9 cellular contexts compared by ENCODE assay signal in genomic region chr12:120225200-120225558, GRCh38. TPM values are rescaled to one million over a fixed set of nuclear protein-coding genes. Genes with fewer than 3 reads are reported as not detected.
DNase-seq lines count a peak whose midpoint lies in the region; ATAC-seq and TF ChIP-seq lines count a peak whose summit lies in the region.
"Had no signal": no experiment of that assay in that cellular context is flagged by ENCODE, and none has a peak within 500 bp of the region (broad histone marks: within the 10 kb centered on the region; RNA-seq: fewer than 3 reads in every experiment).

No MANE protein-coding gene starts in this region.

- H3K27me3 Mint-ChIP-seq in activated naive CD4-positive, alpha-beta T cell treated with anti-CD3 and anti-CD28 coated beads for 36 hours (ENCODE audit: low read depth), result no peaks in the 10 kb centered on the region
- no peaks in the 10 kb centered on the region for H3K27me3 Mint-ChIP-seq in activated naive CD8-positive, alpha-beta T cell treated with anti-CD3 and anti-CD28 coated beads, Interleukin-2, amount 50 U/mL, for 24 hours

- peak overlapping the region; percentile 38 to 93 for H3K27ac ChIP-seq in lung (ENCODE audit: low read depth in 1 of 2, low read length in 1 of 2)
- H3K27ac ChIP-seq in tibial artery, result peak overlapping the region; percentile 8 to 61

- CTCF ChIA-PET in activated naive CD4-positive, alpha-beta T cell treated with anti-CD3 and anti-CD28 coated beads for 36 hours (lab: Charles Lee), result interaction anchor here (0.6 to 10.8 kb wide), 6 partner anchors 11 to 36 kb away, joined by 3 to 637 read pairs (median 76); partner anchors contain the start of genes PXN and RPLP0

- H3K27me3 ChIP-seq in lung (ENCODE audit: control insufficient read depth, insufficient read depth) (no peaks in the 10 kb centered on the region), tibial artery (no peaks in the 10 kb centered on the region)

- peaks cover 56% of the 10 kb centered on the region for H3K4me1 Mint-ChIP-seq in activated naive CD4-positive, alpha-beta T cell treated with anti-CD3 and anti-CD28 coated beads for 36 hours (ENCODE audit: low read depth)
- peaks cover 51% of the 10 kb centered on the region for H3K4me1 Mint-ChIP-seq in activated naive CD8-positive, alpha-beta T cell treated with anti-CD3 and anti-CD28 coated beads, Interleukin-2, amount 50 U/mL, for 24 hours

- H3K36me3 ChIP-seq in lung (ENCODE audit: control insufficient read depth in 2 of 2, insufficient read depth in 2 of 2, low read length in 2 of 2), result peaks cover 7 to 39% of the 10 kb centered on the region in 2 donors
- H3K36me3 ChIP-seq in tibial artery, result peaks cover 38 to 51% (median 41%) of the 10 kb centered on the region in 3 donors

- H3K4me3 ChIP-seq in lung, result peak overlapping the region; percentile 13
- H3K4me3 ChIP-seq in tibial artery, result peak overlapping the region in 1 of 2 donors; percentile 7

- 33 to 37% methylated on average over 9 of the region's 9 CpGs for WGBS in lung, 2 donors

- peaks cover 9 to 25% of the 10 kb centered on the region in 2 donors for H3K4me1 ChIP-seq in lung (ENCODE audit: control insufficient read depth in 2 of 2, insufficient read depth in 2 of 2, low read length in 2 of 2)
- peaks cover 18 to 50% (median 41%) of the 10 kb centered on the region in 4 donors for H3K4me1 ChIP-seq in tibial artery

- DNase-seq in activated naive CD4-positive, alpha-beta T cell treated with anti-CD3 and anti-CD28 coated beads for 36 hours, result no peak
- DNase-seq in activated naive CD4-positive, alpha-beta T cell treated with Interleukin-2 at 50 U/mL for 16 hours, result no peak
- no peak for DNase-seq in activated naive CD8-positive, alpha-beta T cell treated with anti-CD3 and anti-CD28 coated beads, Interleukin-2, amount 50 U/mL, for 24 hours
- DNase-seq in lung (ENCODE audit: low spot score) (no peak), tibial artery (no peak), SK-N-DZ (ENCODE audit: low spot score) (no peak), mesenteric fat pad (ENCODE audit: low spot score) (no peak), COLO668 (lab: John Stamatoyannopoulos, UW; ENCODE audit: unreplicated experiment) (no peak)
- DNase-seq: central memory CD4-positive, alpha-beta T cell had no signal

- no peaks in the 10 kb centered on the region for H3K9me3 Mint-ChIP-seq in activated naive CD4-positive, alpha-beta T cell treated with anti-CD3 and anti-CD28 coated beads for 36 hours
- H3K9me3 Mint-ChIP-seq in activated naive CD8-positive, alpha-beta T cell treated with anti-CD3 and anti-CD28 coated beads, Interleukin-2, amount 50 U/mL, for 24 hours, result no peaks in the 10 kb centered on the region

- peak overlapping the region; percentile 61 for H3K4me3 Mint-ChIP-seq in activated naive CD4-positive, alpha-beta T cell treated with anti-CD3 and anti-CD28 coated beads for 36 hours
- peak overlapping the region; percentile 7 for H3K4me3 Mint-ChIP-seq in activated naive CD8-positive, alpha-beta T cell treated with anti-CD3 and anti-CD28 coated beads, Interleukin-2, amount 50 U/mL, for 24 hours

- H3K27ac Mint-ChIP-seq in activated naive CD4-positive, alpha-beta T cell treated with anti-CD3 and anti-CD28 coated beads for 36 hours, result peak overlapping the region; percentile 89
- H3K27ac Mint-ChIP-seq in activated naive CD8-positive, alpha-beta T cell treated with anti-CD3 and anti-CD28 coated beads, Interleukin-2, amount 50 U/mL, for 24 hours, result peak overlapping the region; percentile 57

- TF ChIP-seq CTCF in lung (IDR thresholded peaks at IDR 0.05; ENCODE audit: control extremely low read depth, extremely low read depth), result no peak
- no peak for TF ChIP-seq CTCF in tibial artery (IDR thresholded peaks at IDR 0.05)

- H3K9me3 ChIP-seq in lung (ENCODE audit: control insufficient read depth in 2 of 2, insufficient read depth in 1 of 2, low read length in 1 of 2), result no peaks in the 10 kb centered on the region
- H3K9me3 ChIP-seq in tibial artery, result no peaks in the 10 kb centered on the region

- H3K36me3 Mint-ChIP-seq in activated naive CD4-positive, alpha-beta T cell treated with anti-CD3 and anti-CD28 coated beads for 36 hours (ENCODE audit: low read depth), result peaks cover 16% of the 10 kb centered on the region
- no peaks in the 10 kb centered on the region for H3K36me3 Mint-ChIP-seq in activated naive CD8-positive, alpha-beta T cell treated with anti-CD3 and anti-CD28 coated beads, Interleukin-2, amount 50 U/mL, for 24 hours (ENCODE audit: low read depth)

- intact Hi-C loops in activated naive CD4-positive, alpha-beta T cell treated with anti-CD3 and anti-CD28 coated beads for 36 hours (cut with micrococcal nuclease), result loop anchor here (10.0 kb wide), 1 partner anchor 210 kb away; the partner anchor contains the start of gene COX6A1
- intact Hi-C loops in tibial artery (cut with DNase I; ENCODE audit: low total_unique reads), result no loop called here

- no peak for ATAC-seq in activated naive CD8-positive, alpha-beta T cell treated with anti-CD3 and anti-CD28 coated beads, Interleukin-2, amount 50 U/mL, for 24 hours
- no peak for ATAC-seq in lung (ENCODE audit: insufficient read depth, low FRiP score)

RNA-seq across cellular contexts. Expression of gene RPLP0, which starts 24.3 kb away (rescaled TPM):
- 1,000 to 10,000 TPM; 5,065 to 5,278 TPM for total RNA-seq in activated naive CD4-positive, alpha-beta T cell treated with anti-CD3 and anti-CD28 coated beads for 36 hours
- total RNA-seq in lung (1,000 to 10,000 TPM; 1,492 to 1,979 TPM), mesenteric fat pad (1,415 TPM)
- 1,000 to 10,000 TPM; 2,934 to 3,190 TPM for polyA plus RNA-seq in lung
- polyA plus RNA-seq in SK-N-DZ (2014; cell fraction: cytosol; rRNA removed), result 4,714 and 5,742 TPM in 2 replicates
- polyA plus RNA-seq in SK-N-DZ (2014; cell fraction: nucleus; rRNA removed), result 2,778 and 4,188 TPM in 2 replicates

RNA-seq across cellular contexts. Expression of gene GCN1, which starts 30.7 kb away (rescaled TPM):
- 100 to 1,000 TPM; 122 to 128 TPM for total RNA-seq in activated naive CD4-positive, alpha-beta T cell treated with anti-CD3 and anti-CD28 coated beads for 36 hours
- total RNA-seq in lung (10 to 100 TPM; 76.4 to 93.6 TPM), mesenteric fat pad (97.0 TPM)
- polyA plus RNA-seq in lung, result 10 to 100 TPM; 19.3 to 29.7 TPM
- polyA plus RNA-seq in SK-N-DZ (2014; cell fraction: cytosol; rRNA removed), result 37.5 and 41.9 TPM in 2 replicates
- polyA plus RNA-seq in SK-N-DZ (2014; cell fraction: nucleus; rRNA removed), result 126 and 306 TPM in 2 replicates

RNA-seq across cellular contexts. Expression of gene PXN, which starts 40.4 kb away (rescaled TPM):
- total RNA-seq in activated naive CD4-positive, alpha-beta T cell treated with anti-CD3 and anti-CD28 coated beads for 36 hours, result 100 to 1,000 TPM; 109 to 112 TPM
- total RNA-seq in lung, result 100 to 1,000 TPM in 1 of 2 donors, 10 to 100 TPM in 1; 81.1 to 117 TPM
- 10 to 100 TPM; 81.3 to 100.0 TPM for polyA plus RNA-seq in lung
- polyA plus RNA-seq in SK-N-DZ (2014; cell fraction: cytosol; rRNA removed), result 13.0 and 14.1 TPM in 2 replicates
- 8.8 and 15.5 TPM in 2 replicates for polyA plus RNA-seq in SK-N-DZ (2014; cell fraction: nucleus; rRNA removed)
- total RNA-seq in mesenteric fat pad, result 123 TPM
